ENCODE assay signal across 1 cellular context in genomic region chr11:8087185-8087584, GRCh38.
TF ChIP-seq lines count a peak whose summit lies in the region.

No MANE protein-coding gene starts in this region.

TF ChIP-seq in K562, 482 proteins besides CTCF, POLR2A, EP300 and RAD21:
- TF ChIP-seq CLOCK (CRISPR knock-in tag; IDR thresholded peaks at IDR 0.05; ENCODE audit: borderline replicate concordance) (no peak), KLF13 (tag; IDR thresholded peaks at IDR 0.05; ENCODE audit: borderline replicate concordance, low read depth) (no peak), FOXK2 (conservative IDR thresholded peaks at IDR 0.05 in 1 of 2, IDR thresholded peaks at IDR 0.05 in 1 of 2; ENCODE audit: low read depth in 2 of 2) (no peak), ZNF511 (CRISPR knock-in tag; IDR thresholded peaks at IDR 0.05) (no peak), HMBOX1 (IDR thresholded peaks at IDR 0.05) (no peak), MYBL2 (IDR thresholded peaks at IDR 0.05; ENCODE audit: low read depth) (no peak), MYBL2 (CRISPR knock-in tag; IDR thresholded peaks at IDR 0.05; ENCODE audit: borderline replicate concordance) (no peak), POLR2H (tag; IDR thresholded peaks at IDR 0.05; ENCODE audit: low read depth) (no peak), MEF2D (tag; conservative IDR thresholded peaks at IDR 0.05; ENCODE audit: low read depth) (no peak), NFIC (IDR thresholded peaks at IDR 0.05) (no peak), ZFPM2 (CRISPR knock-in tag; IDR thresholded peaks at IDR 0.05) (no peak), SMARCE1 (IDR thresholded peaks at IDR 0.05) (no peak), ATF4 (CRISPR knock-in tag; IDR thresholded peaks at IDR 0.05) (no peak), PTTG1 (tag; IDR thresholded peaks at IDR 0.05; ENCODE audit: low read depth) (no peak), ZKSCAN8 (CRISPR knock-in tag; IDR thresholded peaks at IDR 0.05) (no peak), NCOA4 (IDR thresholded peaks at IDR 0.05; ENCODE audit: partially characterized antibody) (no peak), RAD51 (IDR thresholded peaks at IDR 0.05; ENCODE audit: borderline replicate concordance, low read depth) (no peak)
- TF ChIP-seq, protein P1, sequence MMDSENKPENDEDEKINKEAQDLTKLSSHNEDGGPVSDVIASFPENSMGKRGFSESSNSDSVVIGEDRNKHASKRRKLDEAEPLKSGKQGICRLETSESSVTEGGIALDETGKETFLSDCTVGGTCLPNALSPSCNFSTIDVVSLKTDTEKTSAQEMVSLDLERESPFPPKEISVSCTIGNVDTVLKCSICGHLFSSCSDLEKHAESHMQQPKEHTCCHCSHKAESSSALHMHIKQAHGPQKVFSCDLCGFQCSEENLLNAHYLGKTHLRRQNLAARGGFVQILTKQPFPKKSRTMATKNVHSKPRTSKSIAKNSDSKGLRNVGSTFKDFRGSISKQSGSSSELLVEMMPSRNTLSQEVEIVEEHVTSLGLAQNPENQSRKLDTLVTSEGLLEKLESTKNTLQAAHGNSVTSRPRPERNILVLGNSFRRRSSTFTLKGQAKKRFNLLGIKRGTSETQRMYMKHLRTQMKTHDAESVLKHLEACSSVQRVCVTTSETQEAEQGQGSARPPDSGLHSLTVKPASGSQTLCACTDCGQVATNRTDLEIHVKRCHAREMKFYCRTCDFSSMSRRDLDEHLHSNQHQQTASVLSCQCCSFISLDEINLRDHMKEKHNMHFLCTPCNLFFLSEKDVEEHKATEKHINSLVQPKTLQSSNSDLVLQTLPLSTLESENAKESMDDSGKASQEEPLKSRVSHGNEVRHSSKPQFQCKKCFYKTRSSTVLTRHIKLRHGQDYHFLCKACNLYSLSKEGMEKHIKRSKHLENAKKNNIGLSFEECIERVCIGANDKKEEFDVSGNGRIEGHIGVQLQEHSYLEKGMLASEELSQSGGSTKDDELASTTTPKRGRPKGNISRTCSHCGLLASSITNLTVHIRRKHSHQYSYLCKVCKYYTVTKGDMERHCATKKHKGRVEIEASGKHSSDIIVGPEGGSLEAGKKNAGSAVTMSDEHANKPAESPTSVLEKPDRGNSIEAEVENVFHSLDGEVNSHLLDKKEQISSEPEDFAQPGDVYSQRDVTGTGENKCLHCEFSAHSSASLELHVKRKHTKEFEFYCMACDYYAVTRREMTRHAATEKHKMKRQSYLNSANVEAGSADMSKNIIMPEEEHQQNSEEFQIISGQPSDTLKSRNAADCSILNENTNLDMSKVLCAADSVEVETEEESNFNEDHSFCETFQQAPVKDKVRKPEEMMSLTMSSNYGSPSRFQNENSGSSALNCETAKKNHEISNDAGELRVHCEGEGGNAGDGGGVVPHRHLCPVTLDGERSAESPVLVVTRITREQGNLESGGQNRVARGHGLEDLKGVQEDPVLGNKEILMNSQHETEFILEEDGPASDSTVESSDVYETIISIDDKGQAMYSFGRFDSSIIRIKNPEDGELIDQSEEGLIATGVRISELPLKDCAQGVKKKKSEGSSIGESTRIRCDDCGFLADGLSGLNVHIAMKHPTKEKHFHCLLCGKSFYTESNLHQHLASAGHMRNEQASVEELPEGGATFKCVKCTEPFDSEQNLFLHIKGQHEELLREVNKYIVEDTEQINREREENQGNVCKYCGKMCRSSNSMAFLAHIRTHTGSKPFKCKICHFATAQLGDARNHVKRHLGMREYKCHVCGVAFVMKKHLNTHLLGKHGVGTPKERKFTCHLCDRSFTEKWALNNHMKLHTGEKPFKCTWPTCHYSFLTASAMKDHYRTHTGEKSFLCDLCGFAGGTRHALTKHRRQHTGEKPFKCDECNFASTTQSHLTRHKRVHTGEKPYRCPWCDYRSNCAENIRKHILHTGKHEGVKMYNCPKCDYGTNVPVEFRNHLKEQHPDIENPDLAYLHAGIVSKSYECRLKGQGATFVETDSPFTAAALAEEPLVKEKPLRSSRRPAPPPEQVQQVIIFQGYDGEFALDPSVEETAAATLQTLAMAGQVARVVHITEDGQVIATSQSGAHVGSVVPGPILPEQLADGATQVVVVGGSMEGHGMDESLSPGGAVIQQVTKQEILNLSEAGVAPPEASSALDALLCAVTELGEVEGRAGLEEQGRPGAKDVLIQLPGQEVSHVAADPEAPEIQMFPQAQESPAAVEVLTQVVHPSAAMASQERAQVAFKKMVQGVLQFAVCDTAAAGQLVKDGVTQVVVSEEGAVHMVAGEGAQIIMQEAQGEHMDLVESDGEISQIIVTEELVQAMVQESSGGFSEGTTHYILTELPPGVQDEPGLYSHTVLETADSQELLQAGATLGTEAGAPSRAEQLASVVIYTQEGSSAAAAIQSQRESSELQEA (IDR thresholded peaks at IDR 0.05; ENCODE audit: low read depth): no peak
- TF ChIP-seq, protein P2, sequence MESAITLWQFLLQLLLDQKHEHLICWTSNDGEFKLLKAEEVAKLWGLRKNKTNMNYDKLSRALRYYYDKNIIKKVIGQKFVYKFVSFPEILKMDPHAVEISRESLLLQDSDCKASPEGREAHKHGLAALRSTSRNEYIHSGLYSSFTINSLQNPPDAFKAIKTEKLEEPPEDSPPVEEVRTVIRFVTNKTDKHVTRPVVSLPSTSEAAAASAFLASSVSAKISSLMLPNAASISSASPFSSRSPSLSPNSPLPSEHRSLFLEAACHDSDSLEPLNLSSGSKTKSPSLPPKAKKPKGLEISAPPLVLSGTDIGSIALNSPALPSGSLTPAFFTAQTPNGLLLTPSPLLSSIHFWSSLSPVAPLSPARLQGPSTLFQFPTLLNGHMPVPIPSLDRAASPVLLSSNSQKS (CRISPR knock-in tag; IDR thresholded peaks at IDR 0.05): no peak
- TF ChIP-seq, protein P3, sequence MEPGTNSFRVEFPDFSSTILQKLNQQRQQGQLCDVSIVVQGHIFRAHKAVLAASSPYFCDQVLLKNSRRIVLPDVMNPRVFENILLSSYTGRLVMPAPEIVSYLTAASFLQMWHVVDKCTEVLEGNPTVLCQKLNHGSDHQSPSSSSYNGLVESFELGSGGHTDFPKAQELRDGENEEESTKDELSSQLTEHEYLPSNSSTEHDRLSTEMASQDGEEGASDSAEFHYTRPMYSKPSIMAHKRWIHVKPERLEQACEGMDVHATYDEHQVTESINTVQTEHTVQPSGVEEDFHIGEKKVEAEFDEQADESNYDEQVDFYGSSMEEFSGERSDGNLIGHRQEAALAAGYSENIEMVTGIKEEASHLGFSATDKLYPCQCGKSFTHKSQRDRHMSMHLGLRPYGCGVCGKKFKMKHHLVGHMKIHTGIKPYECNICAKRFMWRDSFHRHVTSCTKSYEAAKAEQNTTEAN (CRISPR knock-in tag; IDR thresholded peaks at IDR 0.05): no peak
